8 cellular contexts compared by ENCODE assay signal in genomic region chr12:8081921-8082577, GRCh38. TPM values are rescaled to one million over a fixed set of nuclear protein-coding genes. Genes with fewer than 3 reads are reported as not detected.
DNase-seq lines count a peak whose midpoint lies in the region; ATAC-seq and TF ChIP-seq lines count a peak whose summit lies in the region.

Gene NECAP1, plus strand, starts transcription at chr12:8082274. Its CDS starts 15 bp downstream, at chr12:8082289.

- peak within 1 kb of the TSS; percentile 91 for H3K27ac ChIP-seq in PC-9

- ATAC-seq in GM21576 (IDR thresholded peaks at IDR 0.05; ENCODE audit: unreplicated experiment) = peak; percentile 83

- H3K27me3 ChIP-seq in PC-9 (ENCODE audit: insufficient read depth, low read depth) = no peaks in the 10 kb centered on the region

- intact Hi-C loops in PC-9 (cut with micrococcal nuclease; ENCODE audit: unreplicated experiment) = loop anchor here (2.0 kb wide), 1 partner anchor 55 kb away; no protein-coding TSS in a partner anchor

- TF ChIP-seq CTCF in PC-9 (conservative IDR thresholded peaks at IDR 0.05) (no peak), epithelial cell of proximal tubule (conservative IDR thresholded peaks at IDR 0.05; ENCODE audit: low read depth, low read length) (no peak)

- no peaks in the 10 kb centered on the region; the same call in 1 of the 2 replicates for H4K20me1 ChIP-seq in PC-9 (ENCODE audit: insufficient read depth)

- TF ChIP-seq EP300 in Ishikawa (IDR thresholded peaks at IDR 0.05; ENCODE audit: borderline replicate concordance) = peak; percentile 40; the same call in 1 of the 2 replicates

- no peaks in the 10 kb centered on the region for H3K9me3 ChIP-seq in PC-9 (ENCODE audit: insufficient read depth, low read depth)

- H3K36me3 ChIP-seq in PC-9 (ENCODE audit: low read depth) = no peaks in the 10 kb centered on the region

- POLR2A ChIA-PET in PC-9 (lab: Charles Lee; ENCODE audit: unreplicated experiment) = interaction anchor here (0.6 to 1.0 kb wide), 2 partner anchors 111 to 831 kb away, joined by 3 to 4 read pairs; no protein-coding TSS in a partner anchor

- peaks cover 54% of the 10 kb centered on the region for H3K79me2 ChIP-seq in PC-9 (ENCODE audit: low read depth)

- H3K9me2 ChIP-seq in PC-9 (ENCODE audit: insufficient read depth) = 0 out of 2 replicates have a peak, but pooled peaks cover 7% of the 10 kb centered on the region

- TSS peak; percentile 29 for BruUV-seq in PC-9 (replicated peaks; lab: Mats Ljungman, UMichigan)

- H3K4me1 ChIP-seq in PC-9 (replicated peaks; ENCODE audit: insufficient read depth) = peaks cover 35% of the 10 kb centered on the region

- peak within 1 kb of the TSS; percentile 94 for H3K4me3 ChIP-seq in PC-9
- peak within 1 kb of the TSS; percentile 75 for H3K4me3 ChIP-seq in epithelial cell of proximal tubule (ENCODE audit: low read depth, low read length)

- H2AFZ ChIP-seq in PC-9 = peak within 1 kb of the TSS; percentile 99

- H3K4me2 ChIP-seq in PC-9 = peak within 1 kb of the TSS; percentile 97

- CTCF ChIA-PET in PC-9 (lab: Charles Lee) = no interaction called here

- no peak for TF ChIP-seq RAD21 in Ishikawa (IDR thresholded peaks at IDR 0.05; ENCODE audit: low read depth)

- peak; percentile 96 for DNase-seq in DMS114 treated with DMSO at 0.1 percent for 48 hours (lab: John Stamatoyannopoulos, UW; ENCODE audit: unreplicated experiment)
- peak; percentile 93 to 94 for DNase-seq in PC-9
- DNase-seq in activated T-cell treated with anti-CD3 and anti-CD28 coated beads, Interleukin-2, amount 50 U/mL, for 1 hour = peak; percentile 92
- peak; percentile 77 for DNase-seq in epithelial cell of proximal tubule (ENCODE audit: low read depth)
- peak; percentile 97 for DNase-seq in mucosa of gallbladder (ENCODE audit: low spot score)
- peak; percentile 92 for DNase-seq in stimulated activated CD8-positive, alpha-beta memory T cell treated with anti-CD3 and anti-CD28 coated beads, Interleukin-4, amount 100 ng/mL, for 4 hours (ENCODE audit: low read depth in 2 of 2, low spot score in 1 of 2)

- peaks cover 26% of the 10 kb centered on the region; the same call in 1 of the 2 replicates for H3F3A ChIP-seq in PC-9 (ENCODE audit: insufficient read depth, low read depth)

TF ChIP-seq in Ishikawa, 13 proteins besides CTCF, POLR2A, EP300 and RAD21:
- TF ChIP-seq USF1 (IDR thresholded peaks at IDR 0.05) (0 out of 2 replicates have a peak, but pooled peaks have one; percentile 42), EGR1 (IDR thresholded peaks at IDR 0.05) (no peak; the same call in 1 of the 2 replicates), YY1 (IDR thresholded peaks at IDR 0.05; ENCODE audit: low read depth) (peak; percentile 98), MAX (IDR thresholded peaks at IDR 0.05) (peak; percentile 91), TEAD4 (IDR thresholded peaks at IDR 0.05) (peak; percentile 70), FOXM1 (IDR thresholded peaks at IDR 0.05; ENCODE audit: borderline replicate concordance, low read depth) (0 out of 2 replicates have a peak, but pooled peaks have one; percentile 23), CEBPB (IDR thresholded peaks at IDR 0.05) (peak; percentile 80; the same call in 1 of the 2 replicates), ZBTB7A (IDR thresholded peaks at IDR 0.05; ENCODE audit: low read depth) (no peak), TCF12 (IDR thresholded peaks at IDR 0.05; ENCODE audit: low read depth) (peak; percentile 65), REST (IDR thresholded peaks at IDR 0.05; ENCODE audit: low read depth) (no peak), TAF1 (IDR thresholded peaks at IDR 0.05; ENCODE audit: low read depth) (peak; percentile 98), NFIC (IDR thresholded peaks at IDR 0.05) (0 out of 2 replicates have a peak, but pooled peaks have one; percentile 22), CREB1 (IDR thresholded peaks at IDR 0.05; ENCODE audit: low read depth) (peak; percentile 93)

RNA-seq across cellular contexts. Expression of gene NECAP1, which starts in this region (rescaled TPM):
- 26.5 and 28.1 TPM in 2 replicates for total RNA-seq in PC-9 (2021)
- 14.1 and 35.5 TPM in 2 replicates for total RNA-seq in epithelial cell of proximal tubule
- 32.9 TPM for total RNA-seq in mucosa of gallbladder

Comparison
In these comparisons a context has a peak if more than half of its experiments do, and no peak if none do; other contexts are left out.
1. Peak in every context shown above with its lines: DNase-seq, ATAC-seq, H3K4me3 ChIP-seq and H3K27ac ChIP-seq.